9 cellular contexts compared by ENCODE assay signal in genomic region chr10:73647211-73647874, GRCh38. TPM values are rescaled to one million over a fixed set of nuclear protein-coding genes. Genes with fewer than 3 reads are reported as not detected.
DNase-seq lines count a peak whose midpoint lies in the region; ATAC-seq and TF ChIP-seq lines count a peak whose summit lies in the region.
"Had no signal": no experiment of that assay in that cellular context is flagged by ENCODE, and none has a peak within 500 bp of the region (broad histone marks: within the 10 kb centered on the region; RNA-seq: fewer than 3 reads in every experiment).

No MANE protein-coding gene starts in this region.

- POLR2A ChIA-PET in activated B cell treated with CpG ODN at 0.5 μM for 24 hours (lab: Charles Lee): interaction anchor here (0.6 to 1.2 kb wide), 3 partner anchors 22 to 118 kb away, joined by 3 to 4 read pairs (median 3); no protein-coding TSS in a partner anchor

- TF ChIP-seq CTCF in activated B cell treated with CpG ODN at 0.5 μM for 24 hours (IDR thresholded peaks at IDR 0.05): no peak
- TF ChIP-seq CTCF in epithelial cell of esophagus (IDR thresholded peaks at IDR 0.05; ENCODE audit: insufficient read depth, low read depth, low read length, missing control alignments): no peak

- intact Hi-C loops in activated B cell treated with CpG ODN at 0.5 μM for 24 hours (cut with micrococcal nuclease): loop anchor here (10.0 kb wide), 1 partner anchor 1587 kb away; the partner anchor contains the start of gene COMTD1

- peak; percentile 28 for ATAC-seq in activated B cell treated with CpG ODN at 0.5 μM for 24 hours (ENCODE audit: low read depth)
- ATAC-seq in GM19351 (IDR thresholded peaks at IDR 0.05; ENCODE audit: unreplicated experiment): no peak
- no peak for ATAC-seq in HG02884 (IDR thresholded peaks at IDR 0.05; ENCODE audit: unreplicated experiment)

- peak overlapping the region; percentile 78 for H3K4me3 Mint-ChIP-seq in activated B cell treated with CpG ODN at 0.5 μM for 24 hours

- DNase-seq in NCI-H524 (lab: John Stamatoyannopoulos, UW) (peak; percentile 45 to 77), NCI-H524 treated with DMSO at 0.1 percent for 48 hours (lab: John Stamatoyannopoulos, UW) (no peak), activated B cell treated with CpG ODN at 0.5 μM for 24 hours (peak; percentile 31), epithelial cell of esophagus (ENCODE audit: low read depth) (peak; percentile 26), middle frontal gyrus (ENCODE audit: extremely low spot score, low spot score) (peak; percentile 3)

- H3K27me3 Mint-ChIP-seq in activated B cell treated with CpG ODN at 0.5 μM for 24 hours: no peaks in the 10 kb centered on the region

- CTCF ChIA-PET in activated B cell treated with CpG ODN at 0.5 μM for 24 hours (lab: Charles Lee): interaction anchor here (0.8 to 7.6 kb wide), 2 partner anchors 117 to 383 kb away, joined by 4 to 90 read pairs; no protein-coding TSS in a partner anchor

- H3K9me3 Mint-ChIP-seq in activated B cell treated with CpG ODN at 0.5 μM for 24 hours: no peaks in the 10 kb centered on the region

- peaks cover 21% of the 10 kb centered on the region for H3K4me1 Mint-ChIP-seq in activated B cell treated with CpG ODN at 0.5 μM for 24 hours

- H3K27ac Mint-ChIP-seq in activated B cell treated with CpG ODN at 0.5 μM for 24 hours: no peak overlapping the region

- H3K27ac ChIP-seq in temporal lobe (ENCODE audit: low read depth, low read length): peak overlapping the region; percentile 14

- H3K4me3 ChIP-seq in epithelial cell of esophagus (ENCODE audit: low read length): peak overlapping the region; percentile 57

- no peaks in the 10 kb centered on the region for H3K36me3 Mint-ChIP-seq in activated B cell treated with CpG ODN at 0.5 μM for 24 hours (ENCODE audit: low read depth)

RNA-seq across cellular contexts. Expression of gene MYOZ1, which starts 6.1 kb away (rescaled TPM):
- total RNA-seq in activated B cell treated with CpG ODN at 0.5 μM for 24 hours: not detected in 2 replicates
- total RNA-seq in temporal lobe: not detected
- total RNA-seq: T-helper 2 cell treated with Interferon-gamma antibody and Interleukin-4, amounts not matched to agents 100 ng/mL and 5 ng/mL, for 36 hours had no signal

RNA-seq across cellular contexts. Expression of gene SYNPO2L, which starts 8.5 kb away (rescaled TPM):
- total RNA-seq in activated B cell treated with CpG ODN at 0.5 μM for 24 hours (0.05 TPM in 1 of 2 replicates, not detected in the other), temporal lobe (not detected)

RNA-seq across cellular contexts. Expression of gene AGAP5, which starts 50.6 kb away (rescaled TPM):
- total RNA-seq in activated B cell treated with CpG ODN at 0.5 μM for 24 hours (9.5 and 15.0 TPM in 2 replicates), temporal lobe (4.2 TPM)

RNA-seq across cellular contexts. Expression of gene USP54, which starts 56.2 kb away (rescaled TPM):
- total RNA-seq in activated B cell treated with CpG ODN at 0.5 μM for 24 hours (9.0 and 10.8 TPM in 2 replicates), temporal lobe (29.3 TPM)
